In genomic region chr1:93694833-93695232, GRCh38 we compare ENCODE assay signal across 1 cellular context.
TF ChIP-seq lines count a peak whose summit lies in the region.

No MANE protein-coding gene starts in this region.

TF ChIP-seq in GM12878, 131 proteins besides CTCF, POLR2A, EP300 and RAD21 (continued from another document):
- no peak for TF ChIP-seq CUX1 (IDR thresholded peaks at IDR 0.05; ENCODE audit: insufficient replicate concordance, low read depth, low read length)
- no peak for TF ChIP-seq IKZF1 (conservative IDR thresholded peaks at IDR 0.05)
- no peak for TF ChIP-seq ETV6 (conservative IDR thresholded peaks at IDR 0.05 in 1 of 2, IDR thresholded peaks at IDR 0.05 in 1 of 2; ENCODE audit: borderline replicate concordance in 1 of 2, low read depth in 1 of 2)
- no peak for TF ChIP-seq CREM (IDR thresholded peaks at IDR 0.05; ENCODE audit: low read depth)
